Comparison of ENCODE assay signal across 3 cellular contexts in genomic region chr22:45436871-45437517, GRCh38. TPM values are rescaled to one million over a fixed set of nuclear protein-coding genes. Genes with fewer than 3 reads are reported as not detected.
"Had no signal": no experiment of that assay in that cellular context is flagged by ENCODE, and none has a peak within 500 bp of the region (broad histone marks: within the 10 kb centered on the region; RNA-seq: fewer than 3 reads in every experiment).

No MANE protein-coding gene starts in this region.

RNA-seq across cellular contexts. Expression of gene RIBC2, which starts 23.5 kb away (rescaled TPM):
- total RNA-seq: cardiac septum had no signal
- polyA plus RNA-seq: IgD-negative memory B cell had no signal

RNA-seq across cellular contexts. Expression of gene SMC1B, which starts 23.6 kb away (rescaled TPM):
- total RNA-seq: adrenal gland, cardiac septum had no signal
- polyA plus RNA-seq: adrenal gland, IgD-negative memory B cell had no signal
